Comparison of ENCODE assay signal across 20 cellular contexts in genomic region chr12:12423367-12423766, GRCh38.
DNase-seq lines count a peak whose midpoint lies in the region; ATAC-seq and TF ChIP-seq lines count a peak whose summit lies in the region.
"Had no signal": no experiment of that assay in that cellular context is flagged by ENCODE, and none has a peak within 500 bp of the region (broad histone marks: within the 10 kb centered on the region; RNA-seq: fewer than 3 reads in every experiment).

No MANE protein-coding gene starts in this region.

- H3K9ac ChIP-seq in Karpas-422 (ENCODE audit: low read length) (no peak overlapping the region), endodermal cell (ENCODE audit: extremely low read depth, low read length, poor library complexity, severe bottlenecking) (no peak overlapping the region)
- H3K9ac ChIP-seq: BLaER1 had no signal

- ATAC-seq in activated T-cell treated with anti-CD3 and anti-CD28 coated beads, Interleukin-2, amount 50 U/mL, for 72 hours (replicated peaks in 1 of 2), result no peak
- no peak for ATAC-seq in activated T-cell treated with anti-CD3 and anti-CD28 coated beads, Interleukin-2, amount 50 U/mL, for 4 hours
- ATAC-seq in naive thymus-derived CD8-positive, alpha-beta T cell, result no peak
- ATAC-seq: CD8-positive, alpha-beta T cell had no signal

- peaks cover 42 to 49% of the 10 kb centered on the region in 2 donors for H3K36me3 Mint-ChIP-seq in activated T-cell treated with anti-CD3 and anti-CD28 coated beads, Interleukin-2, amount 50 U/mL, for 72 hours (ENCODE audit: insufficient read depth in 2 of 2)
- peaks cover 38% of the 10 kb centered on the region for H3K36me3 Mint-ChIP-seq in activated T-cell treated with anti-CD3 and anti-CD28 coated beads, Interleukin-2, amount 50 U/mL, for 4 hours (ENCODE audit: insufficient read depth)
- H3K36me3 Mint-ChIP-seq in endodermal cell (ENCODE audit: low read depth), result peaks cover 38% of the 10 kb centered on the region
- peaks cover 27 to 55% (median 33%) of the 10 kb centered on the region in 3 donors for H3K36me3 Mint-ChIP-seq in naive thymus-derived CD8-positive, alpha-beta T cell

- no peak overlapping the region for H3K27ac ChIP-seq in Karpas-422 (ENCODE audit: low read length)
- H3K27ac ChIP-seq in endodermal cell (ENCODE audit: low read depth, low read length), result no peak overlapping the region
- H3K27ac ChIP-seq: 22Rv1, BLaER1, C4-2B had no signal

- H3K9me3 ChIP-seq in Karpas-422 (ENCODE audit: low read length) (peaks cover 2% of the 10 kb centered on the region; the same call in 1 of the 2 replicates), endodermal cell (ENCODE audit: control insufficient read depth, low read length) (peaks cover 37% of the 10 kb centered on the region)

- H4K20me1 ChIP-seq in Karpas-422 (ENCODE audit: insufficient read depth, low read depth, low read length), result peaks cover 4% of the 10 kb centered on the region; the same call in 1 of the 2 replicates
- H4K20me1 ChIP-seq: BLaER1 had no signal

- H2AFZ ChIP-seq in Karpas-422 (ENCODE audit: low read length), result no peak overlapping the region

- DNase-seq in activated T-cell treated with anti-CD3 and anti-CD28 coated beads, Interleukin-2, amount 50 U/mL, for 72 hours, result no peak
- DNase-seq in activated T-cell treated with anti-CD3 and anti-CD28 coated beads, Interleukin-2, amount 50 U/mL, for 4 hours, result no peak
- DNase-seq in Karpas-422, result peak; percentile 31
- DNase-seq in endodermal cell, result no peak
- no peak for DNase-seq in T-helper 2 cell
- no peak for DNase-seq in naive thymus-derived CD8-positive, alpha-beta T cell
- no peak for DNase-seq in NCI-H2029 treated with DMSO at 0.1 percent for 48 hours (lab: John Stamatoyannopoulos, UW)
- DNase-seq: Caco-2; CD4-positive, CD25-positive, alpha-beta regulatory T cell; CD8-positive, alpha-beta T cell; DMS 273 treated with DMSO at 0.1 percent for 48 hours; DMS79; EL; GDM1; GOT3 had no signal

- H3K4me1 Mint-ChIP-seq in activated T-cell treated with anti-CD3 and anti-CD28 coated beads, Interleukin-2, amount 50 U/mL, for 72 hours (ENCODE audit: low read depth), result peaks cover 32% of the 10 kb centered on the region
- peaks cover 24% of the 10 kb centered on the region for H3K4me1 Mint-ChIP-seq in activated T-cell treated with anti-CD3 and anti-CD28 coated beads, Interleukin-2, amount 50 U/mL, for 4 hours (ENCODE audit: low read depth)
- H3K4me1 Mint-ChIP-seq in endodermal cell, result no peaks in the 10 kb centered on the region
- H3K4me1 Mint-ChIP-seq in naive thymus-derived CD8-positive, alpha-beta T cell, result peaks cover 3 to 8% (median 7%) of the 10 kb centered on the region in 4 donors
- H3K4me1 Mint-ChIP-seq: B cell had no signal

- H3K27me3 ChIP-seq in Karpas-422 (ENCODE audit: low read length) (no peaks in the 10 kb centered on the region), endodermal cell (ENCODE audit: control insufficient read depth, insufficient read depth, low read length, poor library complexity, severe bottlenecking) (no peaks in the 10 kb centered on the region)
- H3K27me3 ChIP-seq: BLaER1 had no signal

- H3K4me1 ChIP-seq in Karpas-422 (ENCODE audit: low read length) (no peaks in the 10 kb centered on the region), endodermal cell (ENCODE audit: control insufficient read depth, insufficient read depth, low read length) (no peaks in the 10 kb centered on the region)
- H3K4me1 ChIP-seq: BLaER1 had no signal

- TF ChIP-seq CTCF in endodermal cell (conservative IDR thresholded peaks at IDR 0.05), result no peak

- H3K4me3 ChIP-seq in Karpas-422 (ENCODE audit: low read length), result no peak overlapping the region
- H3K4me3 ChIP-seq in endodermal cell (ENCODE audit: low read length), result peak overlapping the region; percentile 55
- H3K4me3 ChIP-seq: BLaER1, HAP-1 had no signal

- H3K36me3 ChIP-seq in Karpas-422 (ENCODE audit: insufficient read depth, low read length) (no peaks in the 10 kb centered on the region), endodermal cell (ENCODE audit: control insufficient read depth, insufficient read depth, low read length) (no peaks in the 10 kb centered on the region)
- H3K36me3 ChIP-seq: BLaER1, HAP-1 had no signal

- no peaks in the 10 kb centered on the region for H3K27me3 Mint-ChIP-seq in activated T-cell treated with anti-CD3 and anti-CD28 coated beads, Interleukin-2, amount 50 U/mL, for 72 hours (ENCODE audit: low read depth)
- H3K27me3 Mint-ChIP-seq in activated T-cell treated with anti-CD3 and anti-CD28 coated beads, Interleukin-2, amount 50 U/mL, for 4 hours (ENCODE audit: low read depth), result no peaks in the 10 kb centered on the region
- H3K27me3 Mint-ChIP-seq in endodermal cell (ENCODE audit: insufficient read depth), result no peaks in the 10 kb centered on the region
- H3K27me3 Mint-ChIP-seq in naive thymus-derived CD8-positive, alpha-beta T cell, result no peaks in the 10 kb centered on the region
- H3K27me3 Mint-ChIP-seq: B cell; CD4-positive, CD25-positive, alpha-beta regulatory T cell had no signal

- whole genome bisulfite sequencing in endodermal cell (ENCODE audit: insufficient coverage in 1 of 2, insufficient read length in 1 of 2), 2 experiments, result 89% methylated on average over 1 of the region's 2 CpGs; no CpG with 5 or more reads in 1 of the 2 experiments

- POLR2A ChIA-PET in naive thymus-derived CD8-positive, alpha-beta T cell (lab: Charles Lee), result interaction anchor here (0.6 kb wide), 1 partner anchor 21 kb away, joined by 3 read pairs; no protein-coding TSS in a partner anchor

- H3K9me3 Mint-ChIP-seq in activated T-cell treated with anti-CD3 and anti-CD28 coated beads, Interleukin-2, amount 50 U/mL, for 72 hours, result peaks cover 10 to 24% of the 10 kb centered on the region in 2 donors
- peaks cover 11% of the 10 kb centered on the region for H3K9me3 Mint-ChIP-seq in activated T-cell treated with anti-CD3 and anti-CD28 coated beads, Interleukin-2, amount 50 U/mL, for 4 hours
- peaks cover 63% of the 10 kb centered on the region for H3K9me3 Mint-ChIP-seq in endodermal cell
- H3K9me3 Mint-ChIP-seq in naive thymus-derived CD8-positive, alpha-beta T cell, result peaks cover 6 to 45% (median 19%) of the 10 kb centered on the region in 9 donors

- no peak overlapping the region for H3K4me3 Mint-ChIP-seq in activated T-cell treated with anti-CD3 and anti-CD28 coated beads, Interleukin-2, amount 50 U/mL, for 72 hours
- H3K4me3 Mint-ChIP-seq in activated T-cell treated with anti-CD3 and anti-CD28 coated beads, Interleukin-2, amount 50 U/mL, for 4 hours, result no peak overlapping the region
- no peak overlapping the region for H3K4me3 Mint-ChIP-seq in endodermal cell
- H3K4me3 Mint-ChIP-seq in naive thymus-derived CD8-positive, alpha-beta T cell, result no peak overlapping the region
- H3K4me3 Mint-ChIP-seq: B cell; CD4-positive, CD25-positive, alpha-beta regulatory T cell; CD8-positive, alpha-beta T cell had no signal

- no peaks in the 10 kb centered on the region for H3K9me2 ChIP-seq in Karpas-422 (replicated peaks; ENCODE audit: insufficient read depth, low read length)

- no peak overlapping the region for H3K4me2 ChIP-seq in Karpas-422 (ENCODE audit: low read depth, low read length, poor library complexity, severe bottlenecking)
- H3K4me2 ChIP-seq: BLaER1 had no signal

- H3K27ac Mint-ChIP-seq in activated T-cell treated with anti-CD3 and anti-CD28 coated beads, Interleukin-2, amount 50 U/mL, for 72 hours, result peak overlapping the region; percentile 31
- no peak overlapping the region for H3K27ac Mint-ChIP-seq in endodermal cell
- H3K27ac Mint-ChIP-seq in naive thymus-derived CD8-positive, alpha-beta T cell, result peak overlapping the region in 1 of 10 donors; percentile 8
- H3K27ac Mint-ChIP-seq: B cell; CD8-positive, alpha-beta T cell had no signal

- no peaks in the 10 kb centered on the region for H3K79me2 ChIP-seq in Karpas-422 (ENCODE audit: low read length)
